In the genomic region with DNA sequence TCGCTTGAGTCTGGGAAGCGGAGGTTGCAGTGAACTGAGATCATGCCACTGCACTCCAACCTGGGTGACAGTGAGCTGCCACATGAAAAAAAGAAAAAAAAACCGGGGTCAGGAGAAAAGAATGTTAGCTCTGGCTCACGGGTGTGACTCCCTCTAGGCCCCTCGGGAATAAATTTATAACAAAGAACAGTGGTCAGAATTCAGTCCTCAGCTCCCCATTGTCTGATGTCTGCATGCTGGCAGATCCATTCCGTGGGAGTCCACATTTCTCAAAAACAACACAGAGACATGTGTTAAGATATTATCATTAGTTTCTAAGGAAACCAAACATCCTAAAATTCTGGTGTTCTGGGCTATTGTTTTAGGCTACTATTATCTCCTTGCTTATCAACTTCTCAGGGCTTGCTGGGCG, we compare ENCODE assay signal across 2 cellular contexts.
TF ChIP-seq lines count a peak whose summit lies in the region.

No MANE protein-coding gene starts in this region.

TF ChIP-seq in GM23338, 12 proteins besides CTCF, POLR2A, EP300 and RAD21 (continued from another document):
- TF ChIP-seq, protein P1, sequence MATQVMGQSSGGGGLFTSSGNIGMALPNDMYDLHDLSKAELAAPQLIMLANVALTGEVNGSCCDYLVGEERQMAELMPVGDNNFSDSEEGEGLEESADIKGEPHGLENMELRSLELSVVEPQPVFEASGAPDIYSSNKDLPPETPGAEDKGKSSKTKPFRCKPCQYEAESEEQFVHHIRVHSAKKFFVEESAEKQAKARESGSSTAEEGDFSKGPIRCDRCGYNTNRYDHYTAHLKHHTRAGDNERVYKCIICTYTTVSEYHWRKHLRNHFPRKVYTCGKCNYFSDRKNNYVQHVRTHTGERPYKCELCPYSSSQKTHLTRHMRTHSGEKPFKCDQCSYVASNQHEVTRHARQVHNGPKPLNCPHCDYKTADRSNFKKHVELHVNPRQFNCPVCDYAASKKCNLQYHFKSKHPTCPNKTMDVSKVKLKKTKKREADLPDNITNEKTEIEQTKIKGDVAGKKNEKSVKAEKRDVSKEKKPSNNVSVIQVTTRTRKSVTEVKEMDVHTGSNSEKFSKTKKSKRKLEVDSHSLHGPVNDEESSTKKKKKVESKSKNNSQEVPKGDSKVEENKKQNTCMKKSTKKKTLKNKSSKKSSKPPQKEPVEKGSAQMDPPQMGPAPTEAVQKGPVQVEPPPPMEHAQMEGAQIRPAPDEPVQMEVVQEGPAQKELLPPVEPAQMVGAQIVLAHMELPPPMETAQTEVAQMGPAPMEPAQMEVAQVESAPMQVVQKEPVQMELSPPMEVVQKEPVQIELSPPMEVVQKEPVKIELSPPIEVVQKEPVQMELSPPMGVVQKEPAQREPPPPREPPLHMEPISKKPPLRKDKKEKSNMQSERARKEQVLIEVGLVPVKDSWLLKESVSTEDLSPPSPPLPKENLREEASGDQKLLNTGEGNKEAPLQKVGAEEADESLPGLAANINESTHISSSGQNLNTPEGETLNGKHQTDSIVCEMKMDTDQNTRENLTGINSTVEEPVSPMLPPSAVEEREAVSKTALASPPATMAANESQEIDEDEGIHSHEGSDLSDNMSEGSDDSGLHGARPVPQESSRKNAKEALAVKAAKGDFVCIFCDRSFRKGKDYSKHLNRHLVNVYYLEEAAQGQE (IDR thresholded peaks at IDR 0.05; ENCODE audit: unreplicated experiment): no peak
- TF ChIP-seq, protein P2, sequence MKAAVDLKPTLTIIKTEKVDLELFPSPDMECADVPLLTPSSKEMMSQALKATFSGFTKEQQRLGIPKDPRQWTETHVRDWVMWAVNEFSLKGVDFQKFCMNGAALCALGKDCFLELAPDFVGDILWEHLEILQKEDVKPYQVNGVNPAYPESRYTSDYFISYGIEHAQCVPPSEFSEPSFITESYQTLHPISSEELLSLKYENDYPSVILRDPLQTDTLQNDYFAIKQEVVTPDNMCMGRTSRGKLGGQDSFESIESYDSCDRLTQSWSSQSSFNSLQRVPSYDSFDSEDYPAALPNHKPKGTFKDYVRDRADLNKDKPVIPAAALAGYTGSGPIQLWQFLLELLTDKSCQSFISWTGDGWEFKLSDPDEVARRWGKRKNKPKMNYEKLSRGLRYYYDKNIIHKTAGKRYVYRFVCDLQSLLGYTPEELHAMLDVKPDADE (IDR thresholded peaks at IDR 0.05): no peak
- TF ChIP-seq ZNF331 (CRISPR knock-in tag; IDR thresholded peaks at IDR 0.05; ENCODE audit: low read depth) (no peak), STAT1 (IDR thresholded peaks at IDR 0.05; ENCODE audit: unreplicated experiment) (no peak)
- TF ChIP-seq, protein P3, sequence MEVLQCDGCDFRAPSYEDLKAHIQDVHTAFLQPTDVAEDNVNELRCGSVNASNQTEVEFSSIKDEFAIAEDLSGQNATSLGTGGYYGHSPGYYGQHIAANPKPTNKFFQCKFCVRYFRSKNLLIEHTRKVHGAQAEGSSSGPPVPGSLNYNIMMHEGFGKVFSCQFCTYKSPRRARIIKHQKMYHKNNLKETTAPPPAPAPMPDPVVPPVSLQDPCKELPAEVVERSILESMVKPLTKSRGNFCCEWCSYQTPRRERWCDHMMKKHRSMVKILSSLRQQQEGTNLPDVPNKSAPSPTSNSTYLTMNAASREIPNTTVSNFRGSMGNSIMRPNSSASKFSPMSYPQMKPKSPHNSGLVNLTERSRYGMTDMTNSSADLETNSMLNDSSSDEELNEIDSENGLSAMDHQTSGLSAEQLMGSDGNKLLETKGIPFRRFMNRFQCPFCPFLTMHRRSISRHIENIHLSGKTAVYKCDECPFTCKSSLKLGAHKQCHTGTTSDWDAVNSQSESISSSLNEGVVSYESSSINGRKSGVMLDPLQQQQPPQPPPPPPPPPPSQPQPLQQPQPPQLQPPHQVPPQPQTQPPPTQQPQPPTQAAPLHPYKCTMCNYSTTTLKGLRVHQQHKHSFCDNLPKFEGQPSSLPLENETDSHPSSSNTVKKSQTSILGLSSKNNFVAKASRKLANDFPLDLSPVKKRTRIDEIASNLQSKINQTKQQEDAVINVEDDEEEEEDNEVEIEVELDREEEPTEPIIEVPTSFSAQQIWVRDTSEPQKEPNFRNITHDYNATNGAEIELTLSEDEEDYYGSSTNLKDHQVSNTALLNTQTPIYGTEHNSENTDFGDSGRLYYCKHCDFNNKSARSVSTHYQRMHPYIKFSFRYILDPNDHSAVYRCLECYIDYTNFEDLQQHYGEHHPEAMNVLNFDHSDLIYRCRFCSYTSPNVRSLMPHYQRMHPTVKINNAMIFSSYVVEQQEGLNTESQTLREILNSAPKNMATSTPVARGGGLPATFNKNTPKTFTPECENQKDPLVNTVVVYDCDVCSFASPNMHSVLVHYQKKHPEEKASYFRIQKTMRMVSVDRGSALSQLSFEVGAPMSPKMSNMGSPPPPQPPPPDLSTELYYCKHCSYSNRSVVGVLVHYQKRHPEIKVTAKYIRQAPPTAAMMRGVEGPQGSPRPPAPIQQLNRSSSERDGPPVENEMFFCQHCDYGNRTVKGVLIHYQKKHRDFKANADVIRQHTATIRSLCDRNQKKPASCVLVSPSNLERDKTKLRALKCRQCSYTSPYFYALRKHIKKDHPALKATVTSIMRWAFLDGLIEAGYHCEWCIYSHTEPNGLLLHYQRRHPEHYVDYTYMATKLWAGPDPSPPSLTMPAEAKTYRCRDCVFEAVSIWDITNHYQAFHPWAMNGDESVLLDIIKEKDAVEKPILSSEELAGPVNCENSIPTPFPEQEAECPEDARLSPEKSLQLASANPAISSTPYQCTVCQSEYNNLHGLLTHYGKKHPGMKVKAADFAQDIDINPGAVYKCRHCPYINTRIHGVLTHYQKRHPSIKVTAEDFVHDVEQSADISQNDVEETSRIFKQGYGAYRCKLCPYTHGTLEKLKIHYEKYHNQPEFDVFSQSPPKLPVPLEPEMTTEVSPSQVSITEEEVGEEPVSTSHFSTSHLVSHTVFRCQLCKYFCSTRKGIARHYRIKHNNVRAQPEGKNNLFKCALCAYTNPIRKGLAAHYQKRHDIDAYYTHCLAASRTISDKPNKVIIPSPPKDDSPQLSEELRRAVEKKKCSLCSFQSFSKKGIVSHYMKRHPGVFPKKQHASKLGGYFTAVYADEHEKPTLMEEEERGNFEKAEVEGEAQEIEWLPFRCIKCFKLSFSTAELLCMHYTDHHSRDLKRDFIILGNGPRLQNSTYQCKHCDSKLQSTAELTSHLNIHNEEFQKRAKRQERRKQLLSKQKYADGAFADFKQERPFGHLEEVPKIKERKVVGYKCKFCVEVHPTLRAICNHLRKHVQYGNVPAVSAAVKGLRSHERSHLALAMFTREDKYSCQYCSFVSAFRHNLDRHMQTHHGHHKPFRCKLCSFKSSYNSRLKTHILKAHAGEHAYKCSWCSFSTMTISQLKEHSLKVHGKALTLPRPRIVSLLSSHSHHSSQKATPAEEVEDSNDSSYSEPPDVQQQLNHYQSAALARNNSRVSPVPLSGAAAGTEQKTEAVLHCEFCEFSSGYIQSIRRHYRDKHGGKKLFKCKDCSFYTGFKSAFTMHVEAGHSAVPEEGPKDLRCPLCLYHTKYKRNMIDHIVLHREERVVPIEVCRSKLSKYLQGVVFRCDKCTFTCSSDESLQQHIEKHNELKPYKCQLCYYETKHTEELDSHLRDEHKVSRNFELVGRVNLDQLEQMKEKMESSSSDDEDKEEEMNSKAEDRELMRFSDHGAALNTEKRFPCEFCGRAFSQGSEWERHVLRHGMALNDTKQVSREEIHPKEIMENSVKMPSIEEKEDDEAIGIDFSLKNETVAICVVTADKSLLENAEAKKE (CRISPR knock-in tag; IDR thresholded peaks at IDR 0.05): no peak

TF ChIP-seq in H1, 55 proteins besides CTCF, POLR2A, EP300 and RAD21 (continued from another document):
- TF ChIP-seq CTBP2 (IDR thresholded peaks at IDR 0.05; ENCODE audit: borderline replicate concordance, insufficient read depth, insufficient read length, low read length) (no peak), TAF7 (optimal IDR thresholded peaks at IDR 0.05; ENCODE audit: borderline replicate concordance, low read depth, low read length) (no peak), SP1 (IDR thresholded peaks at IDR 0.05; ENCODE audit: low read depth, low read length) (no peak), EGR1 (IDR thresholded peaks at IDR 0.05; ENCODE audit: borderline replicate concordance, low read depth, low read length) (no peak), CBX5 (IDR thresholded peaks at IDR 0.05; ENCODE audit: low read depth, low read length) (no peak)
